ENCODE assay signal across 35 cellular contexts in the genomic region with DNA sequence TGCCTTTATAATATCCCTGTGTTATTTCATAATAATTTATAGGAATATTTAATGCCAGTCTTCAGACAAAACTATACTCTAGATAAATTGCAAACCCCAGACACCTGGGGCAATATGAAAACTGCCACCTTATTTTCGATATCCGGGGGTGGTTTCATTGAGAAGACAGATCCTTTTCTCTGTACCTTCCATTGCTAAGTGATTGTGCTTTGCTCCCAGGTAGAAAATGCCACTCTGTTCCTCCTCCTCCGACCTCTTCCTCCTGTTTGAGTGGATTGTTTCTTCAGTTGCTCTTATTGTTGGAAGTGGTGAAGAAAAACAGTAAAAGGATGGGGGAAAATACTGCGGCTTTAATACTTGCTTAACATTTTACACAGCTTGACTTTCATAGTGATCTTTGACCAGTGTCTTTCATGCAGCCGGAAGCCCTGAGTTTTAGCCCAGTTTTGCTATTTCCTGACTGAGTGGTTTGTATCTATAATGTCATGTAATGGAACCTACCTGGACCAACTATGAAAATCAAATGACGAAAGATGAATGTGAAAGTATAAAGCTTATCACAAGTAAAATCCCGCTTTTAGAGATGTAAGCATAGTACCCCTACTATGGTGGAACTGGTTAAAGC. TPM values are rescaled to one million over a fixed set of nuclear protein-coding genes. Genes with fewer than 3 reads are reported as not detected.
"Had no signal": no experiment of that assay in that cellular context is flagged by ENCODE, and none has a peak within 500 bp of the region (broad histone marks: within the 10 kb centered on the region; RNA-seq: fewer than 3 reads in every experiment).

No MANE protein-coding gene starts in this region.

- H3K4me3 ChIP-seq: MG63 had no signal

- H3K36me3 ChIP-seq: MG63 had no signal

- H3K9me3 ChIP-seq: MG63 had no signal

- DNase-seq: Karpas-422, Kasumi-1, MG63, MV-4-11, NCI-H1048, NCI-H1092, NCI-H1092 treated with DMSO at 0.1 percent for 48 hours, NCI-H1105, NCI-H1105 treated with DMSO at 0.1 percent for 48 hours, NCI-H1417 treated with DMSO at 0.1 percent for 48 hours, NCI-H1436, NCI-H1436 treated with DMSO at 0.1 percent for 48 hours, NCI-H146, NCI-H1694, NCI-H1694 treated with DMSO at 0.1 percent for 48 hours, NCI-H187, NCI-H187 treated with DMSO at 0.1 percent for 48 hours, NCI-H1930, NCI-H2029, NCI-H2029 treated with DMSO at 0.1 percent for 48 hours, NCI-H2081, NCI-H2081 treated with DMSO at 0.1 percent for 48 hours, NCI-H2107, NCI-H2171, NCI-H2171 treated with DMSO at 0.1 percent for 48 hours, NCI-H2227 treated with DMSO at 0.1 percent for 48 hours, NCI-H226, NCI-H345, NCI-H446, NCI-H446 treated with DMSO at 0.1 percent for 48 hours, NCI-H510A, NCI-H510A treated with DMSO at 0.1 percent for 48 hours, NCI-H524 had no signal

- H3K27me3 ChIP-seq: MG63 had no signal

RNA-seq across cellular contexts. Expression of a gene that starts 5.6 kb away (rescaled TPM):
- total RNA-seq: MCF 10A, NCI-H460 had no signal
